In genomic region chr7:130912086-130912909, GRCh38 we compare ENCODE assay signal across 8 cellular contexts.
DNase-seq lines count a peak whose midpoint lies in the region; ATAC-seq and TF ChIP-seq lines count a peak whose summit lies in the region.

No MANE protein-coding gene starts in this region.

- H2BK5ac ChIP-seq in mesenchymal stem cell (ENCODE audit: low read depth, low read length, poor library complexity, severe bottlenecking), result peak overlapping the region; percentile 91

- peak overlapping the region; percentile 85 for H2AK5ac ChIP-seq in mesenchymal stem cell (ENCODE audit: low read length, severe bottlenecking)

- H3K4me3 ChIP-seq in mesenchymal stem cell (ENCODE audit: insufficient read depth in 1 of 2, low read depth in 1 of 2, low read length in 2 of 2) (peak overlapping the region; percentile 42 to 91), aorta (ENCODE audit: low read length in 2 of 2) (peak overlapping the region; percentile 72 to 80)

- DNase-seq in T-helper 1 cell (no peak), mesenchymal stem cell (peak; percentile 80), aorta (no peak), NCI-H1436 (lab: John Stamatoyannopoulos, UW) (no peak)

- peak overlapping the region; percentile 74 to 91 for H3K18ac ChIP-seq in mesenchymal stem cell (ENCODE audit: low read depth in 1 of 2, low read length in 2 of 2)

- H2BK15ac ChIP-seq in mesenchymal stem cell (ENCODE audit: low read depth, poor library complexity, severe bottlenecking), result no peak overlapping the region

- no peaks in the 10 kb centered on the region for H3K27me3 Mint-ChIP-seq in T-helper 1 cell treated with Interleukin-12 subunit alpha and Interleukin-12 subunit beta and Interleukin-4 antibody, amounts not matched to agents 30 μg/mL and 1 μg/mL, for 36 hours (ENCODE audit: low read depth)
- no peaks in the 10 kb centered on the region for H3K27me3 Mint-ChIP-seq in IgD-negative memory B cell
- peaks cover 4% of the 10 kb centered on the region for H3K27me3 Mint-ChIP-seq in brain

- H4K91ac ChIP-seq in mesenchymal stem cell (ENCODE audit: low read length), result peak overlapping the region; percentile 70

- peak overlapping the region; percentile 83 for H3K4me3 Mint-ChIP-seq in T-helper 1 cell treated with Interleukin-12 subunit alpha and Interleukin-12 subunit beta and Interleukin-4 antibody, amounts not matched to agents 30 μg/mL and 1 μg/mL, for 36 hours
- peak overlapping the region; percentile 85 to 93 (median 88) for H3K4me3 Mint-ChIP-seq in IgD-negative memory B cell
- peak overlapping the region in 4 of 5 experiments; percentile 75 to 88 (median 76) for H3K4me3 Mint-ChIP-seq in brain

- peaks cover 48% of the 10 kb centered on the region for H3K36me3 Mint-ChIP-seq in T-helper 1 cell treated with Interleukin-12 subunit alpha and Interleukin-12 subunit beta and Interleukin-4 antibody, amounts not matched to agents 30 μg/mL and 1 μg/mL, for 36 hours (ENCODE audit: low read depth)
- H3K36me3 Mint-ChIP-seq in IgD-negative memory B cell (peaks cover 5% of the 10 kb centered on the region), brain (no peaks in the 10 kb centered on the region)

- H3K79me1 ChIP-seq in mesenchymal stem cell (replicated peaks; ENCODE audit: low read length, poor library complexity, severe bottlenecking), result peaks cover 4% of the 10 kb centered on the region

- ATAC-seq in aorta (ENCODE audit: low FRiP score) (peak; percentile 40), HG03378 (IDR thresholded peaks at IDR 0.05; ENCODE audit: unreplicated experiment) (no peak)

- peak overlapping the region; percentile 64 for H2BK120ac ChIP-seq in mesenchymal stem cell (ENCODE audit: low read depth, low read length)

- no peaks in the 10 kb centered on the region for H3K9me3 ChIP-seq in mesenchymal stem cell (ENCODE audit: control insufficient read depth, low read length)
- no peaks in the 10 kb centered on the region for H3K9me3 ChIP-seq in aorta (ENCODE audit: control insufficient read depth, low read length)

- intact Hi-C loops in aorta (cut with DNase I), result no loop called here

- H3K9ac ChIP-seq in mesenchymal stem cell (ENCODE audit: low read length), result peak overlapping the region; percentile 97

- H3K27ac Mint-ChIP-seq in T-helper 1 cell treated with Interleukin-12 subunit alpha and Interleukin-12 subunit beta and Interleukin-4 antibody, amounts not matched to agents 30 μg/mL and 1 μg/mL, for 36 hours, result peak overlapping the region; percentile 89
- H3K27ac Mint-ChIP-seq in IgD-negative memory B cell, result peak overlapping the region; percentile 88 to 97 (median 90)
- peak overlapping the region in 4 of 5 experiments; percentile 86 to 98 (median 92) for H3K27ac Mint-ChIP-seq in brain

- H3K36me3 ChIP-seq in mesenchymal stem cell (ENCODE audit: control insufficient read depth in 1 of 2, insufficient read depth in 2 of 2, low read depth in 1 of 2, low read length in 2 of 2) (peaks cover 9 to 45% of the 10 kb centered on the region in 2 experiments), aorta (ENCODE audit: control insufficient read depth in 1 of 2, insufficient read depth in 2 of 2, low read length in 1 of 2) (no peaks in the 10 kb centered on the region)

- H3K27me3 ChIP-seq in mesenchymal stem cell (ENCODE audit: control insufficient read depth in 1 of 2, insufficient read depth in 1 of 2, low read length in 2 of 2) (no peaks in the 10 kb centered on the region), aorta (ENCODE audit: control insufficient read depth in 1 of 2, insufficient read depth in 2 of 2, low read length in 1 of 2) (no peaks in the 10 kb centered on the region)

- H4K8ac ChIP-seq in mesenchymal stem cell (ENCODE audit: low read length), result peak overlapping the region; percentile 31

- peak overlapping the region in 1 of 2 experiments; percentile 76 for H3K14ac ChIP-seq in mesenchymal stem cell (ENCODE audit: low read length in 2 of 2)

- H2AFZ ChIP-seq in mesenchymal stem cell (ENCODE audit: low read depth, low read length), result no peak overlapping the region

- H3K4me1 ChIP-seq in mesenchymal stem cell (ENCODE audit: control insufficient read depth, insufficient read depth, low read depth, low read length), result peaks cover 19% of the 10 kb centered on the region
- peaks cover 3 to 11% of the 10 kb centered on the region in 2 donors for H3K4me1 ChIP-seq in aorta (ENCODE audit: control insufficient read depth in 1 of 2, insufficient read depth in 2 of 2, low read length in 2 of 2)

- WGBS in mesenchymal stem cell, result 1% methylated on average over 7 of the region's 9 CpGs
- 8 to 13% methylated on average over 9 of the region's 9 CpGs for WGBS in aorta, 2 donors

- peak overlapping the region; percentile 73 to 90 for H3K4ac ChIP-seq in mesenchymal stem cell (ENCODE audit: low read depth in 1 of 2, low read length in 2 of 2)

- H3K27ac ChIP-seq in mesenchymal stem cell (ENCODE audit: low read length, poor library complexity, severe bottlenecking), result peak overlapping the region; percentile 99
- H3K27ac ChIP-seq in aorta (ENCODE audit: low read depth in 1 of 2, low read length in 2 of 2), result peak overlapping the region; percentile 84 to 89

- no peak for TF ChIP-seq CTCF in brain (conservative IDR thresholded peaks at IDR 0.05)

- H3K4me1 Mint-ChIP-seq in T-helper 1 cell treated with Interleukin-12 subunit alpha and Interleukin-12 subunit beta and Interleukin-4 antibody, amounts not matched to agents 30 μg/mL and 1 μg/mL, for 36 hours (ENCODE audit: low read depth), result peaks cover 77% of the 10 kb centered on the region
- H3K4me1 Mint-ChIP-seq in IgD-negative memory B cell (peaks cover 45 to 66% (median 55%) of the 10 kb centered on the region in 3 donors), brain (peaks cover 72% of the 10 kb centered on the region)

- H3K9me3 Mint-ChIP-seq in T-helper 1 cell treated with Interleukin-12 subunit alpha and Interleukin-12 subunit beta and Interleukin-4 antibody, amounts not matched to agents 30 μg/mL and 1 μg/mL, for 36 hours, result no peaks in the 10 kb centered on the region
- H3K9me3 Mint-ChIP-seq in IgD-negative memory B cell, result no peaks in the 10 kb centered on the region
- H3K9me3 Mint-ChIP-seq in brain, result no peaks in the 10 kb centered on the region

- peak overlapping the region; percentile 45 for H3K4me2 ChIP-seq in mesenchymal stem cell (ENCODE audit: low read length, poor library complexity, severe bottlenecking)

- no peak overlapping the region for H2BK12ac ChIP-seq in mesenchymal stem cell (ENCODE audit: low read length in 2 of 2)

- H3K23ac ChIP-seq in mesenchymal stem cell (ENCODE audit: low read length in 2 of 2), result no peak overlapping the region
